Comparison of ENCODE assay signal across 8 cellular contexts in genomic region chr12:57430117-57430930, GRCh38. TPM values are rescaled to one million over a fixed set of nuclear protein-coding genes. Genes with fewer than 3 reads are reported as not detected.
DNase-seq lines count a peak whose midpoint lies in the region; ATAC-seq and TF ChIP-seq lines count a peak whose summit lies in the region.

No MANE protein-coding gene starts in this region.

- peak in 1 of 2 donors; percentile 5 for TF ChIP-seq POLR2A in vagina (IDR thresholded peaks at IDR 0.05)

- peak overlapping the region; percentile 92 for H3K9ac ChIP-seq in GM23248
- peak overlapping the region; percentile 83 for H3K9ac ChIP-seq in Karpas-422 (ENCODE audit: low read length)

- no peaks in the 10 kb centered on the region for H3K36me3 Mint-ChIP-seq in naive B cell

- H3K4me1 ChIP-seq in GM23248 (ENCODE audit: insufficient read depth) (peaks cover 8% of the 10 kb centered on the region; the same call in 1 of the 2 replicates), Karpas-422 (ENCODE audit: low read length) (peaks cover 20% of the 10 kb centered on the region), vagina (peaks cover 14% of the 10 kb centered on the region)

- 1 to 2% methylated on average over 34 to 66 of the region's 74 CpGs for WGBS in GM23248 (ENCODE audit: low coverage in 1 of 2, low lambda C conversion rate in 2 of 2, missing lambda C conversion rate in 2 of 2), 2 experiments

- H3K9me3 ChIP-seq in GM23248 (ENCODE audit: low read depth) (no peaks in the 10 kb centered on the region), Karpas-422 (ENCODE audit: low read length) (no peaks in the 10 kb centered on the region), vagina (no peaks in the 10 kb centered on the region)

- no peaks in the 10 kb centered on the region for H4K20me1 ChIP-seq in GM23248 (ENCODE audit: insufficient read depth)
- H4K20me1 ChIP-seq in Karpas-422 (ENCODE audit: insufficient read depth, low read depth, low read length): no peaks in the 10 kb centered on the region

- H2AFZ ChIP-seq in GM23248 (peak overlapping the region; percentile 89), Karpas-422 (ENCODE audit: low read length) (no peak overlapping the region)

- H3K9me3 Mint-ChIP-seq in naive B cell: no peaks in the 10 kb centered on the region

- H3K4me1 Mint-ChIP-seq in naive B cell: peaks cover 29 to 44% (median 31%) of the 10 kb centered on the region in 3 donors

- H3K36me3 ChIP-seq in GM23248 (ENCODE audit: low read depth): no peaks in the 10 kb centered on the region
- no peaks in the 10 kb centered on the region for H3K36me3 ChIP-seq in Karpas-422 (ENCODE audit: insufficient read depth, low read length)
- no peaks in the 10 kb centered on the region for H3K36me3 ChIP-seq in vagina

- no peaks in the 10 kb centered on the region for H3K27me3 Mint-ChIP-seq in naive B cell

- H3K27ac Mint-ChIP-seq in naive B cell: peak overlapping the region; percentile 98 to 100 (median 100)

- ATAC-seq in naive B cell (ENCODE audit: low read depth in 2 of 2): peak; percentile 68 to 72

- peaks cover 49% of the 10 kb centered on the region for H3K79me2 ChIP-seq in GM23248 (ENCODE audit: insufficient read depth)
- H3K79me2 ChIP-seq in Karpas-422 (ENCODE audit: low read length): peaks cover 40% of the 10 kb centered on the region

- TF ChIP-seq CTCF in epithelial cell of proximal tubule (conservative IDR thresholded peaks at IDR 0.05; ENCODE audit: low read depth, low read length): no peak
- TF ChIP-seq CTCF in vagina (IDR thresholded peaks at IDR 0.05): no peak

- intact Hi-C loops in vagina (cut with DNase I): no loop called here

- H3K4me2 ChIP-seq in GM23248 (ENCODE audit: unreplicated experiment) (peak overlapping the region; percentile 99), Karpas-422 (ENCODE audit: low read depth, low read length, poor library complexity, severe bottlenecking) (peak overlapping the region; percentile 98)

- H3K27ac ChIP-seq in GM23248 (peak overlapping the region; percentile 81), Karpas-422 (ENCODE audit: low read length) (peak overlapping the region; percentile 79), vagina (peak overlapping the region; percentile 97)

- peak; percentile 56 for DNase-seq in NK-92 treated with Interleukin-12 subunit alpha and Interleukin-12 subunit beta, amount 100 ng/mL, for 24 hours (lab: John Stamatoyannopoulos, UW)
- DNase-seq in NK-92 (lab: John Stamatoyannopoulos, UW; ENCODE audit: unreplicated experiment): no peak
- peak; percentile 76 for DNase-seq in GM23248
- DNase-seq in Karpas-422: peak; percentile 87
- DNase-seq in activated CD4-positive, CD25-positive, alpha-beta regulatory T cell (lab: John Stamatoyannopoulos, UW): peak; percentile 27 to 59 (median 48)
- no peak for DNase-seq in epithelial cell of proximal tubule (ENCODE audit: low read depth)
- peak; percentile 79 for DNase-seq in naive B cell
- no peak for DNase-seq in vagina (ENCODE audit: extremely low spot score in 2 of 2)

- H3K9me2 ChIP-seq in GM23248 (ENCODE audit: insufficient read depth): no peaks in the 10 kb centered on the region
- H3K9me2 ChIP-seq in Karpas-422 (replicated peaks; ENCODE audit: insufficient read depth, low read length): no peaks in the 10 kb centered on the region

- H3K4me3 Mint-ChIP-seq in naive B cell: peak overlapping the region; percentile 86 to 99 (median 97)

- peak overlapping the region; percentile 88 for H3K4me3 ChIP-seq in GM23248
- H3K4me3 ChIP-seq in Karpas-422 (ENCODE audit: low read length): peak overlapping the region; percentile 76
- H3K4me3 ChIP-seq in epithelial cell of proximal tubule (ENCODE audit: low read depth, low read length): peak overlapping the region; percentile 79
- H3K4me3 ChIP-seq in vagina: peak overlapping the region; percentile 80 to 97

- in situ Hi-C loops in GM23248 (cut with MboI): no loop called here

- H3K27me3 ChIP-seq in GM23248 (replicated peaks; ENCODE audit: insufficient read depth): no peaks in the 10 kb centered on the region
- no peaks in the 10 kb centered on the region for H3K27me3 ChIP-seq in Karpas-422 (ENCODE audit: low read length)
- H3K27me3 ChIP-seq in vagina: no peaks in the 10 kb centered on the region

- H3F3A ChIP-seq in GM23248 (ENCODE audit: insufficient read depth): peaks cover 11% of the 10 kb centered on the region

RNA-seq across cellular contexts. Expression of gene R3HDM2, which starts 0.5 kb away (rescaled TPM):
- total RNA-seq in GM23248 (2014; rRNA removed; shearing (Covaris generic)): 16.9 and 27.6 TPM in 2 replicates
- polyA plus RNA-seq in GM23248 (2016; fragmentation: Nextera tagmentation; extraction: Ambion mirVana): 16.2 and 17.0 TPM in 2 replicates
- total RNA-seq in Karpas-422 (2014; rRNA removed; shearing (Covaris generic); ENCODE audit: low replicate concordance): 31.9 and 39.0 TPM in 2 replicates
- total RNA-seq in epithelial cell of proximal tubule: 10.5 and 12.5 TPM in 2 replicates
- polyA plus RNA-seq in naive B cell (ENCODE audit: low read depth in 6 of 6): 10 to 100 TPM in 3 of 6 donors, 1 to 10 TPM in 3; 2.9 to 20.4 (median 10.2) TPM
- total RNA-seq in vagina: 44.2 TPM

RNA-seq across cellular contexts. Expression of gene INHBC, which starts 4.3 kb away (rescaled TPM):
- not detected in 2 replicates for total RNA-seq in GM23248 (2014; rRNA removed; shearing (Covaris generic))
- polyA plus RNA-seq in GM23248 (2016; fragmentation: Nextera tagmentation; extraction: Ambion mirVana): 0.09 TPM in 1 of 2 replicates, not detected in the other
- total RNA-seq in Karpas-422 (2014; rRNA removed; shearing (Covaris generic); ENCODE audit: low replicate concordance): 0.11 TPM in 1 of 2 replicates, not detected in the other
- total RNA-seq in epithelial cell of proximal tubule: not detected in 2 replicates
- polyA plus RNA-seq in naive B cell (ENCODE audit: low read depth in 6 of 6): not detected
- not detected for total RNA-seq in vagina

RNA-seq across cellular contexts. Expression of gene INHBE, which starts 24.8 kb away (rescaled TPM):
- total RNA-seq in GM23248 (2014; rRNA removed; shearing (Covaris generic)): 0.65 and 0.76 TPM in 2 replicates
- 0.23 and 0.24 TPM in 2 replicates for polyA plus RNA-seq in GM23248 (2016; fragmentation: Nextera tagmentation; extraction: Ambion mirVana)
- total RNA-seq in Karpas-422 (2014; rRNA removed; shearing (Covaris generic); ENCODE audit: low replicate concordance): 14.3 and 17.9 TPM in 2 replicates
- total RNA-seq in epithelial cell of proximal tubule: 0.29 TPM in 1 of 2 replicates, not detected in the other
- under 1 TPM in 1 of 6 donors, not detected in 5; 0.44 TPM for polyA plus RNA-seq in naive B cell (ENCODE audit: low read depth in 6 of 6)
- not detected for total RNA-seq in vagina

RNA-seq across cellular contexts. Expression of gene GLI1, which starts 29.3 kb away (rescaled TPM):
- 0.63 and 1.8 TPM in 2 replicates for total RNA-seq in GM23248 (2014; rRNA removed; shearing (Covaris generic))
- polyA plus RNA-seq in GM23248 (2016; fragmentation: Nextera tagmentation; extraction: Ambion mirVana) (0.89 and 1.0 TPM in 2 replicates), naive B cell (ENCODE audit: low read depth in 6 of 6) (1 to 10 TPM in 4 of 6 donors, under 1 TPM in 2; 0.27 to 2.4 (median 1.1) TPM)
- 1.9 and 9.3 TPM in 2 replicates for total RNA-seq in Karpas-422 (2014; rRNA removed; shearing (Covaris generic); ENCODE audit: low replicate concordance)
- total RNA-seq in epithelial cell of proximal tubule (0.51 TPM in 1 of 2 replicates, not detected in the other), vagina (0.25 TPM)

RNA-seq across cellular contexts. Expression of gene ARHGAP9, which starts 49.3 kb away (rescaled TPM):
- total RNA-seq in GM23248 (2014; rRNA removed; shearing (Covaris generic)): 0.11 TPM in 1 of 2 replicates, not detected in the other
- polyA plus RNA-seq in GM23248 (2016; fragmentation: Nextera tagmentation; extraction: Ambion mirVana) (0.48 and 0.61 TPM in 2 replicates), naive B cell (ENCODE audit: low read depth in 6 of 6) (100 to 1,000 TPM; 152 to 231 (median 164) TPM)
- total RNA-seq in Karpas-422 (2014; rRNA removed; shearing (Covaris generic); ENCODE audit: low replicate concordance): 6.7 and 12.3 TPM in 2 replicates
- total RNA-seq in epithelial cell of proximal tubule (0.29 and 1.2 TPM in 2 replicates), vagina (28.7 TPM)

Comparison
In these comparisons a context has a peak if more than half of its experiments do, and no peak if none do; other contexts are left out.
1. DNase-seq: peak in NK-92 treated with Interleukin-12 subunit alpha and Interleukin-12 subunit beta, amount 100 ng/mL, for 24 hours (single experiment), GM23248 (single experiment), Karpas-422 (single experiment), activated CD4-positive, CD25-positive, alpha-beta regulatory T cell (4 of 4) and naive B cell (single experiment); none in NK-92 (single experiment), epithelial cell of proximal tubule (single experiment) and vagina (0 of 2).
2. Peak in every context shown above with its lines, with median percentiles within 50 percentile points of each other: H3K27ac ChIP-seq and H3K4me3 ChIP-seq.